ENCODE assay signal across 9 cellular contexts in genomic region chr15:52006702-52007340, GRCh38. TPM values are rescaled to one million over a fixed set of nuclear protein-coding genes. Genes with fewer than 3 reads are reported as not detected.
A peak's percentile ranks its signal among the peaks of the same experiment; 100 is the strongest.
DNase-seq lines count a peak whose midpoint lies in the region; ATAC-seq and TF ChIP-seq lines count a peak whose summit lies in the region.
"Had no signal": no experiment of that assay in that cellular context is flagged by ENCODE, and none has a peak within 500 bp of the region (broad histone marks: within the 10 kb centered on the region; RNA-seq: fewer than 3 reads in every experiment).

No MANE protein-coding gene starts in this region.

- TF ChIP-seq POLR2A in GM19099 (IDR thresholded peaks at IDR 0.05; ENCODE audit: extremely low read depth, insufficient read length, low read depth): peak; percentile 22

- intact Hi-C loops in dorsolateral prefrontal cortex (cut with DNase I): no loop called here

- peaks cover 29% of the 10 kb centered on the region for H3K4me1 Mint-ChIP-seq in activated naive CD8-positive, alpha-beta T cell (ENCODE audit: low read depth)

- no peaks in the 10 kb centered on the region for H4K20me1 ChIP-seq in BLaER1

- H3K4me1 ChIP-seq in BLaER1: peaks cover 20% of the 10 kb centered on the region

- no peak overlapping the region for H3K27ac ChIP-seq in BLaER1
- H3K27ac ChIP-seq in dorsolateral prefrontal cortex: peak overlapping the region in 1 of 59 donors; percentile 50

- H3K4me2 ChIP-seq in BLaER1: peak overlapping the region; percentile 46

- H3K4me3 Mint-ChIP-seq in activated naive CD8-positive, alpha-beta T cell: no peak overlapping the region

- H3K27me3 ChIP-seq in BLaER1 (no peaks in the 10 kb centered on the region), dorsolateral prefrontal cortex (no peaks in the 10 kb centered on the region)

- no peak for TF ChIP-seq CTCF in dorsolateral prefrontal cortex (IDR thresholded peaks at IDR 0.05 in 54 of 56, conservative IDR thresholded peaks at IDR 0.05 in 2 of 56; ENCODE audit: low read depth in 1 of 56, partially characterized antibody in 56 of 56)

- DNase-seq in dorsolateral prefrontal cortex (no peak), NCI-H226 (no peak), NCI-H748 (lab: John Stamatoyannopoulos, UW; ENCODE audit: unreplicated experiment) (no peak)
- DNase-seq: DND-41 had no signal

- peak overlapping the region; percentile 68 for H3K27ac Mint-ChIP-seq in activated naive CD8-positive, alpha-beta T cell

- ATAC-seq in HG03039 (IDR thresholded peaks at IDR 0.05; ENCODE audit: unreplicated experiment): peak; percentile 22
- ATAC-seq in HG03025 (IDR thresholded peaks at IDR 0.05; ENCODE audit: low FRiP score, unreplicated experiment): no peak

- no peaks in the 10 kb centered on the region for H3K27me3 Mint-ChIP-seq in activated naive CD8-positive, alpha-beta T cell

- no peaks in the 10 kb centered on the region for H3K9me3 Mint-ChIP-seq in activated naive CD8-positive, alpha-beta T cell (ENCODE audit: low read depth)

- peak overlapping the region; percentile 26; the same call in 1 of the 2 replicates for H3K9ac ChIP-seq in BLaER1

- 0 out of 2 replicates have a peak, but pooled peaks cover 8% of the 10 kb centered on the region for H3K9me3 ChIP-seq in BLaER1

- H3K36me3 ChIP-seq in BLaER1: no peaks in the 10 kb centered on the region

- H3K36me3 Mint-ChIP-seq in activated naive CD8-positive, alpha-beta T cell: no peaks in the 10 kb centered on the region

- no peak overlapping the region for H3K4me3 ChIP-seq in BLaER1
- H3K4me3 ChIP-seq in dorsolateral prefrontal cortex: no peak overlapping the region

RNA-seq across cellular contexts. Expression of gene MAPK6, which starts 12.2 kb away (rescaled TPM):
- 10 to 100 TPM; 35.9 to 84.3 (median 57.8) TPM for total RNA-seq in dorsolateral prefrontal cortex

RNA-seq across cellular contexts. Expression of gene LEO1, which starts 35.2 kb away (rescaled TPM):
- 10 to 100 TPM; 14.3 to 35.5 (median 23.9) TPM for total RNA-seq in dorsolateral prefrontal cortex
